In the genomic region with DNA sequence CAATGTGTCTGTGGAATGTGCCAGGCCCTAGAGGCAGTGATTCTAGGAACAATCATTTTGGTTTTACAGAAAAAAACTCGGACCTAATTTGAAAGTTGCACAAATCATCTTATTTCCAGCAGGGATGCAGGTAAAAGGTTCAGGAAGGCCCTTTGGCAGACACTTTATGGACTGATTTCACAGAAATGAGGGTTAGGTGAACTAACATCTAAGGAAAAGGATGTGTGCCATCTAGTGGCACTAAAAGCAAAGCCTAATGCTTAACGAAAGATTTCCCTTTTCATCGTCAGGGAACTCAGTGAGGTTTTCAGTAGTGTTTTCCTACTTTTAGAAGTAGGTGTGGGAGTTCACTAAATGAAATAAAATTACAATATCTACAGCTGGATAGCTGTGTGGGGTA, we compare ENCODE assay signal across 8 cellular contexts. TPM values are rescaled to one million over a fixed set of nuclear protein-coding genes. Genes with fewer than 3 reads are reported as not detected.
DNase-seq lines count a peak whose midpoint lies in the region; ATAC-seq, FAIRE-seq and TF ChIP-seq lines count a peak whose summit lies in the region.
"Not testable (repeated sequence)": the region's sequence is repeated elsewhere in the genome, so short reads cannot be mapped to it uniquely, and the experiment has no call there.
"Had no signal": no experiment of that assay in that cellular context is flagged by ENCODE, and none has a peak within 500 bp of the region (broad histone marks: within the 10 kb centered on the region; RNA-seq: fewer than 3 reads in every experiment).

No MANE protein-coding gene starts in this region.

- CTCF ChIA-PET in Panc1 (lab: Charles Lee); endothelial cell of umbilical vein (lab: Charles Lee): not testable (repeated sequence)

- H3K27ac ChIP-seq in Panc1 (ENCODE audit: low read length); endothelial cell of umbilical vein (ENCODE audit: insufficient read depth, low read depth, low read length): not testable (repeated sequence)

- H2AFZ ChIP-seq in endothelial cell of umbilical vein (ENCODE audit: low read depth, low read length) = not testable (repeated sequence)

- TF ChIP-seq POLR2A in endothelial cell of umbilical vein (IDR thresholded peaks at IDR 0.05; ENCODE audit: low read depth, low read length) = not testable (repeated sequence)

- H3K9ac ChIP-seq in endothelial cell of umbilical vein (replicated peaks; ENCODE audit: extremely low read depth, insufficient read depth, low read length) = not testable (repeated sequence)

- FAIRE-seq in endothelial cell of umbilical vein (lab: Jason Lieb, UNC) = peak; percentile 86

- dilution Hi-C loops in endothelial cell of umbilical vein (cut with MboI; ENCODE audit: extremely low pct_ligation_motif_present, low sequenced_read_pairs) = not testable (repeated sequence)

- intact Hi-C loops in Panc1 (cut with micrococcal nuclease; ENCODE audit: unreplicated experiment); endothelial cell of umbilical vein (cut with micrococcal nuclease): not testable (repeated sequence)

- peak; percentile 49 for TF ChIP-seq CTCF in Panc1 (IDR thresholded peaks at IDR 0.05)
- not testable (repeated sequence) for TF ChIP-seq CTCF in astrocyte of the spinal cord (IDR thresholded peaks at IDR 0.05; ENCODE audit: low read depth, low read length); endothelial cell of umbilical vein (IDR thresholded peaks at IDR 0.05; ENCODE audit: extremely low read depth in 1 of 2, insufficient read depth in 1 of 2, low read depth in 1 of 2, low read length in 2 of 2)
- peak; percentile 51 for TF ChIP-seq CTCF in osteocyte (IDR thresholded peaks at IDR 0.05)

- not testable (repeated sequence) for H3K4me2 ChIP-seq in endothelial cell of umbilical vein (ENCODE audit: insufficient read depth, low read length)

- not testable (repeated sequence) for H3K36me3 ChIP-seq in Panc1 (ENCODE audit: control insufficient read depth, insufficient read depth, low read length); endothelial cell of umbilical vein (ENCODE audit: control insufficient read depth in 2 of 2, extremely low read depth in 1 of 2, insufficient read depth in 2 of 2, low read length in 2 of 2)

- not testable (repeated sequence) for H3K9me3 ChIP-seq in Panc1 (ENCODE audit: control insufficient read depth, insufficient read depth, low read depth, low read length); endothelial cell of umbilical vein (replicated peaks; ENCODE audit: control insufficient read depth, insufficient read depth, low read length)

- DNase-seq in CD1c-positive myeloid dendritic cell (ENCODE audit: extremely low spot score) (peak; percentile 9), H4 (ENCODE audit: low spot score) (peak; percentile 17), astrocyte of the spinal cord (ENCODE audit: low read depth, low spot score) (peak; percentile 12), endothelial cell of umbilical vein (ENCODE audit: low read depth, low spot score) (peak; percentile 29), inferior parietal cortex (ENCODE audit: extremely low spot score) (peak; percentile 8)
- DNase-seq in Panc1 (ENCODE audit: low read depth, low spot score); osteocyte (ENCODE audit: extremely low spot score, unreplicated experiment): not testable (repeated sequence)

- not testable (repeated sequence) for H3K27ac Mint-ChIP-seq in osteocyte (ENCODE audit: unreplicated experiment)

- H3K79me2 ChIP-seq in endothelial cell of umbilical vein (ENCODE audit: control insufficient read depth, insufficient read depth, low read length) = not testable (repeated sequence)

- not testable (repeated sequence) for BruUV-seq in Panc1 (replicated peaks; lab: Mats Ljungman, UMichigan); endothelial cell of umbilical vein (replicated peaks; lab: Mats Ljungman, UMichigan)

- H3K4me1 Mint-ChIP-seq in osteocyte (ENCODE audit: unreplicated experiment) = not testable (repeated sequence)

- POLR2A ChIA-PET in Panc1 (lab: Charles Lee); endothelial cell of umbilical vein (lab: Charles Lee): not testable (repeated sequence)

- not testable (repeated sequence) for H4K20me1 ChIP-seq in endothelial cell of umbilical vein (replicated peaks; ENCODE audit: control insufficient read depth, extremely low read depth, insufficient read depth, low read length)

- H3K27me3 ChIP-seq in Panc1 (ENCODE audit: control insufficient read depth, insufficient read depth, low read length); endothelial cell of umbilical vein (ENCODE audit: control insufficient read depth in 2 of 2, insufficient read depth in 2 of 2, low read length in 2 of 2): not testable (repeated sequence)

- H3K9me3 Mint-ChIP-seq in osteocyte (ENCODE audit: unreplicated experiment) = not testable (repeated sequence)

- not testable (repeated sequence) for H3K27me3 Mint-ChIP-seq in osteocyte (ENCODE audit: unreplicated experiment)

- not testable (repeated sequence) for H3K4me3 ChIP-seq in Panc1 (ENCODE audit: low read depth in 2 of 2, low read length in 2 of 2); astrocyte of the spinal cord (ENCODE audit: low read depth, low read length); endothelial cell of umbilical vein (replicated peaks in 1 of 3; ENCODE audit: insufficient read depth in 1 of 3, low read depth in 1 of 3, low read length in 3 of 3)

- not testable (repeated sequence) for H3K4me1 ChIP-seq in Panc1 (ENCODE audit: control insufficient read depth, insufficient read depth, low read length); endothelial cell of umbilical vein (ENCODE audit: control insufficient read depth, extremely low read depth, insufficient read depth, low read length)

- not testable (repeated sequence) for H3K9me1 ChIP-seq in endothelial cell of umbilical vein (replicated peaks; ENCODE audit: control insufficient read depth, extremely low read depth, insufficient read depth, low read length)

- not testable (repeated sequence) for H3K36me3 Mint-ChIP-seq in osteocyte (ENCODE audit: unreplicated experiment)

- ATAC-seq in Panc1 = peak; percentile 35; the same call in 1 of the 2 replicates

- not testable (repeated sequence) for H3K4me3 Mint-ChIP-seq in osteocyte (ENCODE audit: unreplicated experiment)

- in situ Hi-C loops in Panc1 (cut with HindIII; ENCODE audit: low pct_unique_long_range_greater_than_20kb, low sequenced_read_pairs); astrocyte of the spinal cord (cut with HindIII; ENCODE audit: low sequenced_read_pairs): not testable (repeated sequence)

RNA-seq across cellular contexts. Expression of gene GOLGA8H, which starts 17.5 kb away (rescaled TPM):
- total RNA-seq in H4 (2014; rRNA removed; shearing (Covaris generic)) = 0.46 TPM in 1 of 2 replicates, not detected in the other
- total RNA-seq in Panc1 (2021; ENCODE audit: unreplicated experiment) (1.5 TPM), endothelial cell of umbilical vein (2.3 and 3.3 TPM in 2 replicates), osteocyte (0.89 and 1.3 TPM in 2 replicates)
- polyA plus RNA-seq in Panc1 (2012; ENCODE audit: insufficient read length) = 1.3 TPM
- polyA plus RNA-seq in endothelial cell of umbilical vein = 0.29 and 0.39 TPM in 2 replicates
- polyA plus RNA-seq in endothelial cell of umbilical vein (2011; cell fraction: cytosol; rRNA removed) = 0.27 and 0.42 TPM in 2 replicates
- polyA plus RNA-seq in endothelial cell of umbilical vein (2011; cell fraction: nucleus; rRNA removed) = 4.6 and 5.3 TPM in 2 replicates
- 1.1 TPM in 2 replicates for polyA plus RNA-seq in endothelial cell of umbilical vein (2012)
- polyA minus RNA-seq in endothelial cell of umbilical vein = 0.47 and 0.58 TPM in 2 replicates
- polyA minus RNA-seq in endothelial cell of umbilical vein (2011; cell fraction: cytosol; rRNA and poly(A)+ RNA removed) = not detected
- 0.72 and 1.4 TPM in 2 replicates for polyA minus RNA-seq in endothelial cell of umbilical vein (2011; cell fraction: nucleus; rRNA and poly(A)+ RNA removed)
- total RNA-seq: activated CD4-positive, alpha-beta T cell treated with anti-CD3 and anti-CD28 coated beads for 36 hours had no signal
